16 cellular contexts compared by ENCODE assay signal in genomic region chr16:3289998-3290673, GRCh38. TPM values are rescaled to one million over a fixed set of nuclear protein-coding genes. Genes with fewer than 3 reads are reported as not detected.
DNase-seq lines count a peak whose midpoint lies in the region; ATAC-seq and TF ChIP-seq lines count a peak whose summit lies in the region.
"Had no signal": no experiment of that assay in that cellular context is flagged by ENCODE, and none has a peak within 500 bp of the region (broad histone marks: within the 10 kb centered on the region; RNA-seq: fewer than 3 reads in every experiment).

No MANE protein-coding gene starts in this region.

- WGBS in prostate gland, result 98% methylated on average over 16 of the region's 16 CpGs

- no peak overlapping the region for H3K27ac Mint-ChIP-seq in CD8-positive, alpha-beta memory T cell
- H3K27ac Mint-ChIP-seq in activated B cell treated with CpG ODN at 0.5 μM for 24 hours (peak overlapping the region; percentile 41), endothelial cell (ENCODE audit: unreplicated experiment) (no peak overlapping the region)
- H3K27ac Mint-ChIP-seq: CD4-positive, alpha-beta memory T cell had no signal

- H3K4me3 ChIP-seq in CD8-positive, alpha-beta memory T cell (ENCODE audit: low read length), result peak overlapping the region; percentile 52
- peak overlapping the region; percentile 16 for H3K4me3 ChIP-seq in osteoblast (ENCODE audit: insufficient read depth, low read length)
- no peak overlapping the region for H3K4me3 ChIP-seq in prostate gland
- H3K4me3 ChIP-seq: GM23248 had no signal

- no peak overlapping the region for H3K4me2 ChIP-seq in osteoblast (ENCODE audit: insufficient read depth, low read length)

- ATAC-seq in activated B cell treated with CpG ODN at 0.5 μM for 24 hours (ENCODE audit: low read depth) (no peak), HG02885 (IDR thresholded peaks at IDR 0.05; ENCODE audit: poor library complexity, unreplicated experiment) (no peak), GM18505 (IDR thresholded peaks at IDR 0.05; ENCODE audit: unreplicated experiment) (no peak)

- no peaks in the 10 kb centered on the region for H3K27me3 ChIP-seq in CD8-positive, alpha-beta memory T cell (ENCODE audit: insufficient read depth, low read length, poor library complexity, severe bottlenecking)
- H3K27me3 ChIP-seq in osteoblast (ENCODE audit: insufficient read depth, low read length), result no peaks in the 10 kb centered on the region
- H3K27me3 ChIP-seq in prostate gland (replicated peaks; ENCODE audit: insufficient read depth), result no peaks in the 10 kb centered on the region

- H3K4me1 ChIP-seq in CD8-positive, alpha-beta memory T cell (ENCODE audit: insufficient read depth, low read length), result peaks cover 4% of the 10 kb centered on the region
- H3K4me1 ChIP-seq in osteoblast (ENCODE audit: insufficient read depth, low read length), result no peaks in the 10 kb centered on the region
- H3K4me1 ChIP-seq in prostate gland (replicated peaks), result peaks cover 1% of the 10 kb centered on the region

- H3K9me3 ChIP-seq in CD8-positive, alpha-beta memory T cell (ENCODE audit: low read length), result peaks cover 63% of the 10 kb centered on the region
- H3K9me3 ChIP-seq in osteoblast (ENCODE audit: low read depth, low read length) (peaks cover 38% of the 10 kb centered on the region), prostate gland (peaks cover 18% of the 10 kb centered on the region)

- TF ChIP-seq CTCF in activated B cell treated with CpG ODN at 0.5 μM for 24 hours (IDR thresholded peaks at IDR 0.05), result no peak
- TF ChIP-seq CTCF in endothelial cell (IDR thresholded peaks at IDR 0.05; ENCODE audit: unreplicated experiment), result no peak
- TF ChIP-seq CTCF in osteoblast (IDR thresholded peaks at IDR 0.05; ENCODE audit: extremely low read depth, low read depth, low read length), result no peak
- TF ChIP-seq CTCF in prostate gland (IDR thresholded peaks at IDR 0.05), result no peak

- H3K36me3 Mint-ChIP-seq in CD8-positive, alpha-beta memory T cell, result peaks cover 43 to 86% (median 76%) of the 10 kb centered on the region in 3 donors
- H3K36me3 Mint-ChIP-seq in activated B cell treated with CpG ODN at 0.5 μM for 24 hours (ENCODE audit: low read depth), result peaks cover 91% of the 10 kb centered on the region
- H3K36me3 Mint-ChIP-seq in endothelial cell (ENCODE audit: low read depth, unreplicated experiment), result peaks cover 87% of the 10 kb centered on the region

- peaks cover 13% of the 10 kb centered on the region for H4K20me1 ChIP-seq in osteoblast (ENCODE audit: insufficient read depth, low read length)

- H3K4me3 Mint-ChIP-seq in CD8-positive, alpha-beta memory T cell, result no peak overlapping the region
- H3K4me3 Mint-ChIP-seq in activated B cell treated with CpG ODN at 0.5 μM for 24 hours, result no peak overlapping the region
- peak overlapping the region; percentile 89 for H3K4me3 Mint-ChIP-seq in endothelial cell (ENCODE audit: unreplicated experiment)
- H3K4me3 Mint-ChIP-seq: CD4-positive, alpha-beta memory T cell had no signal

- peaks cover 80% of the 10 kb centered on the region for H3K79me2 ChIP-seq in osteoblast (ENCODE audit: insufficient read depth, low read length)

- H3K36me3 ChIP-seq in CD8-positive, alpha-beta memory T cell (ENCODE audit: insufficient read depth, low read length), result peaks cover 62% of the 10 kb centered on the region
- H3K36me3 ChIP-seq in osteoblast (ENCODE audit: insufficient read depth, low read length) (peaks cover 56% of the 10 kb centered on the region), prostate gland (peaks cover 20 to 48% of the 10 kb centered on the region in 2 donors)

- no peak overlapping the region for H3K27ac ChIP-seq in CD8-positive, alpha-beta memory T cell (ENCODE audit: low read depth, low read length)
- no peak overlapping the region for H3K27ac ChIP-seq in osteoblast (ENCODE audit: low read depth, low read length)
- no peak overlapping the region for H3K27ac ChIP-seq in prostate gland
- H3K27ac ChIP-seq: GM23248 had no signal

- peaks cover 19 to 30% (median 20%) of the 10 kb centered on the region in 3 donors for H3K4me1 Mint-ChIP-seq in CD8-positive, alpha-beta memory T cell
- peaks cover 21% of the 10 kb centered on the region for H3K4me1 Mint-ChIP-seq in activated B cell treated with CpG ODN at 0.5 μM for 24 hours
- peaks cover 2% of the 10 kb centered on the region for H3K4me1 Mint-ChIP-seq in endothelial cell (ENCODE audit: unreplicated experiment)

- intact Hi-C loops in activated B cell treated with CpG ODN at 0.5 μM for 24 hours (cut with micrococcal nuclease), result no loop called here
- intact Hi-C loops in prostate gland (cut with DNase I), result loop anchor here (10.0 kb wide), 1 partner anchor 215 kb away; the partner anchor contains the start of gene CLUAP1

- POLR2A ChIA-PET in CD8-positive, alpha-beta memory T cell (lab: Charles Lee), result no interaction called here
- POLR2A ChIA-PET in activated B cell treated with CpG ODN at 0.5 μM for 24 hours (lab: Charles Lee), result interaction anchor here (1.1 kb wide), 1 partner anchor 15 kb away, joined by 3 read pairs; the partner anchor contains the start of genes TIGD7 and ZNF75A

- CTCF ChIA-PET in CD8-positive, alpha-beta memory T cell (lab: Charles Lee), result interaction anchor here (1.1 kb wide), 1 partner anchor 23 kb away, joined by 3 read pairs; no protein-coding TSS in a partner anchor
- CTCF ChIA-PET in activated B cell treated with CpG ODN at 0.5 μM for 24 hours (lab: Charles Lee), result interaction anchor here (1.3 kb wide), 1 partner anchor 15 kb away, joined by 3 read pairs; no protein-coding TSS in a partner anchor

- H2AFZ ChIP-seq in osteoblast (ENCODE audit: low read length), result no peak overlapping the region
- H2AFZ ChIP-seq: GM23248 had no signal

- H3K27me3 Mint-ChIP-seq in CD8-positive, alpha-beta memory T cell, result no peaks in the 10 kb centered on the region
- H3K27me3 Mint-ChIP-seq in activated B cell treated with CpG ODN at 0.5 μM for 24 hours (no peaks in the 10 kb centered on the region), endothelial cell (ENCODE audit: unreplicated experiment) (peaks cover 11% of the 10 kb centered on the region)
- H3K27me3 Mint-ChIP-seq: CD4-positive, alpha-beta memory T cell had no signal

- no peak for DNase-seq in CD8-positive, alpha-beta memory T cell
- DNase-seq in activated B cell treated with CpG ODN at 0.5 μM for 24 hours (no peak), endothelial cell (ENCODE audit: low spot score) (no peak), osteoblast (ENCODE audit: insufficient read length, low spot score, missing footprints) (no peak), prostate gland (ENCODE audit: low spot score) (no peak), NCI-H748 treated with DMSO at 0.1 percent for 48 hours (lab: John Stamatoyannopoulos, UW) (no peak)
- DNase-seq: CD4-positive, alpha-beta memory T cell; DMS79 treated with DMSO at 0.1 percent for 48 hours; GM23248; KBM-7; NCI-H1417 treated with DMSO at 0.1 percent for 48 hours; NCI-H2029; NCI-H510A treated with DMSO at 0.1 percent for 48 hours had no signal

- H3K9me3 Mint-ChIP-seq in CD8-positive, alpha-beta memory T cell, result peaks cover 18 to 81% (median 69%) of the 10 kb centered on the region in 5 donors
- H3K9me3 Mint-ChIP-seq in activated B cell treated with CpG ODN at 0.5 μM for 24 hours (peaks cover 18% of the 10 kb centered on the region), endothelial cell (ENCODE audit: unreplicated experiment) (peaks cover 46% of the 10 kb centered on the region)

- TF ChIP-seq POLR2A in prostate gland (IDR thresholded peaks at IDR 0.05) (no peak), GM18505 (IDR thresholded peaks at IDR 0.05; ENCODE audit: borderline replicate concordance, extremely low read depth, insufficient read depth, insufficient read length) (no peak)

RNA-seq across cellular contexts. Expression of gene ZNF263, which starts 6.8 kb away (rescaled TPM):
- total RNA-seq in CD8-positive, alpha-beta memory T cell, result 10 to 100 TPM; 29.2 to 35.1 TPM
- 47.7 TPM for polyA plus RNA-seq in CD8-positive, alpha-beta memory T cell
- total RNA-seq in activated B cell treated with CpG ODN at 0.5 μM for 24 hours (42.7 and 42.9 TPM in 2 replicates), endothelial cell (ENCODE audit: unreplicated experiment) (43.7 TPM), osteoblast (55.7 and 65.1 TPM in 2 replicates), prostate gland (10 to 100 TPM; 51.2 to 88.8 TPM)

RNA-seq across cellular contexts. Expression of gene TIGD7, which starts 15.1 kb away (rescaled TPM):
- 1 to 10 TPM; 5.1 to 5.2 TPM for total RNA-seq in CD8-positive, alpha-beta memory T cell
- polyA plus RNA-seq in CD8-positive, alpha-beta memory T cell, result 4.9 TPM
- total RNA-seq in activated B cell treated with CpG ODN at 0.5 μM for 24 hours, result 6.7 and 11.0 TPM in 2 replicates
- 2.6 TPM for total RNA-seq in endothelial cell (ENCODE audit: unreplicated experiment)
- total RNA-seq in osteoblast, result 3.8 and 6.5 TPM in 2 replicates
- total RNA-seq in prostate gland, result 10 to 100 TPM in 1 of 2 donors, 1 to 10 TPM in 1; 4.4 to 15.5 TPM

RNA-seq across cellular contexts. Expression of gene ZNF75A, which starts 15.2 kb away (rescaled TPM):
- total RNA-seq in CD8-positive, alpha-beta memory T cell, result 10 to 100 TPM; 37.9 to 42.0 TPM
- 22.7 TPM for polyA plus RNA-seq in CD8-positive, alpha-beta memory T cell
- total RNA-seq in activated B cell treated with CpG ODN at 0.5 μM for 24 hours (84.0 and 97.9 TPM in 2 replicates), endothelial cell (ENCODE audit: unreplicated experiment) (27.0 TPM), osteoblast (21.8 and 26.1 TPM in 2 replicates), prostate gland (10 to 100 TPM; 34.9 to 41.5 TPM)

RNA-seq across cellular contexts. Expression of gene MEFV, which starts 33.7 kb away (rescaled TPM):
- under 1 TPM in 1 of 2 experiments, not detected in 1; 0.18 TPM for total RNA-seq in CD8-positive, alpha-beta memory T cell
- not detected for polyA plus RNA-seq in CD8-positive, alpha-beta memory T cell
- total RNA-seq in activated B cell treated with CpG ODN at 0.5 μM for 24 hours (not detected in 2 replicates), endothelial cell (ENCODE audit: unreplicated experiment) (not detected), osteoblast (under 0.01 TPM in 1 of 2 replicates, not detected in the other), prostate gland (1 to 10 TPM in 1 of 2 donors, under 1 TPM in 1; 0.77 to 5.9 TPM)
- total RNA-seq: G401, GM23248 had no signal
- polyA plus RNA-seq: GM23248 had no signal

RNA-seq across cellular contexts. Expression of gene ZNF200, which starts 55.2 kb away (rescaled TPM):
- 10 to 100 TPM; 13.0 to 14.6 TPM for total RNA-seq in CD8-positive, alpha-beta memory T cell
- 11.2 TPM for polyA plus RNA-seq in CD8-positive, alpha-beta memory T cell
- total RNA-seq in activated B cell treated with CpG ODN at 0.5 μM for 24 hours, result 13.6 and 15.1 TPM in 2 replicates
- total RNA-seq in endothelial cell (ENCODE audit: unreplicated experiment), result 13.4 TPM
- total RNA-seq in osteoblast, result 11.5 and 11.6 TPM in 2 replicates
- 10 to 100 TPM in 1 of 2 donors, 1 to 10 TPM in 1; 8.2 to 18.6 TPM for total RNA-seq in prostate gland

Comparison
In these comparisons a context has a peak if more than half of its experiments do, and no peak if none do; other contexts are left out.
1. H3K4me3 ChIP-seq: peak in CD8-positive, alpha-beta memory T cell (single experiment) and osteoblast (single experiment); none in prostate gland (0 of 2).